ENCODE assay signal across 10 cellular contexts in genomic region chr3:140276698-140277097, GRCh38.
A peak's percentile ranks its signal among the peaks of the same experiment; 100 is the strongest.
DNase-seq lines count a peak whose midpoint lies in the region; ATAC-seq, FAIRE-seq and TF ChIP-seq lines count a peak whose summit lies in the region.
"Had no signal": no experiment of that assay in that cellular context is flagged by ENCODE, and none has a peak within 500 bp of the region (broad histone marks: within the 10 kb centered on the region; RNA-seq: fewer than 3 reads in every experiment).

No MANE protein-coding gene starts in this region.

- 30 to 40% (median 35%) methylated on average over 3 of the region's 3 CpGs for WGBS in small intestine, 3 donors

- H3K36me3 ChIP-seq in small intestine (ENCODE audit: control insufficient read depth in 2 of 2, insufficient read depth in 2 of 2, low read length in 2 of 2), result no peaks in the 10 kb centered on the region

- peak; percentile 2 for DNase-seq in NCI-H2029 (lab: John Stamatoyannopoulos, UW)
- DNase-seq in NCI-H2029 treated with DMSO at 0.1 percent for 48 hours (lab: John Stamatoyannopoulos, UW), result no peak
- DNase-seq in NCI-H510A (lab: John Stamatoyannopoulos, UW), result peak; percentile 1
- DNase-seq in epithelial cell of proximal tubule (ENCODE audit: low read depth), result no peak
- peak; percentile 5 for DNase-seq in small intestine
- no peak for DNase-seq in NCI-H748 (lab: John Stamatoyannopoulos, UW; ENCODE audit: unreplicated experiment)
- DNase-seq: T-helper 1 cell had no signal

- H3K27me3 ChIP-seq in small intestine (ENCODE audit: control insufficient read depth in 2 of 2, insufficient read depth in 2 of 2, low read length in 2 of 2), result peaks cover 0 to 3% of the 10 kb centered on the region in 2 donors

- ATAC-seq in GM18870 (IDR thresholded peaks at IDR 0.05; ENCODE audit: unreplicated experiment) (no peak), GM18505 (IDR thresholded peaks at IDR 0.05; ENCODE audit: unreplicated experiment) (no peak)
- ATAC-seq: natural killer cell treated with Interleukin-12 subunit alpha and Interleukin-12 subunit beta and Interleukin-15 and Interleukin-18, amount 100 ng/mL, for 72 hours had no signal

- no peaks in the 10 kb centered on the region for H3K4me1 ChIP-seq in small intestine (ENCODE audit: control insufficient read depth in 2 of 2, insufficient read depth in 1 of 2, low read depth in 1 of 2, low read length in 1 of 2)

- peak; percentile 70 for TF ChIP-seq CTCF in epithelial cell of proximal tubule (conservative IDR thresholded peaks at IDR 0.05; ENCODE audit: low read depth, low read length)

- H3K27ac ChIP-seq in small intestine (ENCODE audit: low read depth in 1 of 2, low read length in 1 of 2), result no peak overlapping the region

- H3K4me3 ChIP-seq in epithelial cell of proximal tubule (ENCODE audit: low read depth, low read length) (no peak overlapping the region), small intestine (ENCODE audit: low read depth in 1 of 2, low read length in 2 of 2) (no peak overlapping the region)

- H3K9me3 ChIP-seq in small intestine (ENCODE audit: control insufficient read depth, low read depth), result no peaks in the 10 kb centered on the region

- TF ChIP-seq POLR2A in GM18505 (IDR thresholded peaks at IDR 0.05; ENCODE audit: borderline replicate concordance, extremely low read depth, insufficient read depth, insufficient read length), result no peak

- no peak for FAIRE-seq in small intestine (lab: Jason Lieb, UNC)

Comparison
In these comparisons a context has a peak if more than half of its experiments do, and no peak if none do; other contexts are left out.
1. DNase-seq: peak in NCI-H2029 (single experiment), NCI-H510A (single experiment) and small intestine (single experiment); none in NCI-H2029 treated with DMSO at 0.1 percent for 48 hours (single experiment), epithelial cell of proximal tubule (single experiment) and NCI-H748 (single experiment).